1 cellular context compared by ENCODE assay signal in genomic region chr13:32315255-32316029, GRCh38.
TF ChIP-seq lines count a peak whose summit lies in the region.

TSS of gene BRCA2 (plus strand) at chr13:32315508. CDS start at chr13:32316461, 953 bp downstream.
TSS of gene ZAR1L (minus strand) at chr13:32315363. CDS start at chr13:32311925, 3,438 bp downstream.

TF ChIP-seq in K562, 482 proteins besides CTCF, POLR2A, EP300 and RAD21 (continued from another document):
- TF ChIP-seq RUNX1 (IDR thresholded peaks at IDR 0.05; ENCODE audit: low read depth): no peak
- no peak for TF ChIP-seq ZNF696 (CRISPR knock-in tag; conservative IDR thresholded peaks at IDR 0.05)
- TF ChIP-seq ZNF3 (CRISPR knock-in tag; IDR thresholded peaks at IDR 0.05): no peak
- TF ChIP-seq MAFG (tag; conservative IDR thresholded peaks at IDR 0.05): no peak
- no peak for TF ChIP-seq SRSF9 (IDR thresholded peaks at IDR 0.05; ENCODE audit: borderline replicate concordance, low read depth, low read length)
- no peak for TF ChIP-seq JUNB (CRISPR knock-in tag; conservative IDR thresholded peaks at IDR 0.05)
- TF ChIP-seq ZNF280B (CRISPR knock-in tag; IDR thresholded peaks at IDR 0.05): no peak
- TF ChIP-seq ARID2 (IDR thresholded peaks at IDR 0.05): no peak
- no peak for TF ChIP-seq BMI1 (IDR thresholded peaks at IDR 0.05; ENCODE audit: low read length)
- no peak for TF ChIP-seq ZNF551 (CRISPR knock-in tag; IDR thresholded peaks at IDR 0.05)
- no peak for TF ChIP-seq RBM25 (IDR thresholded peaks at IDR 0.05; ENCODE audit: low read depth, low read length, severe bottlenecking)
- no peak for TF ChIP-seq SAFB2 (IDR thresholded peaks at IDR 0.05; ENCODE audit: borderline replicate concordance, low read depth, low read length, severe bottlenecking)
- peak; percentile 92 for TF ChIP-seq JUND (IDR thresholded peaks at IDR 0.05; ENCODE audit: borderline replicate concordance, low read depth, low read length)
- peak; percentile 88; the same call in 1 of the 3 replicates for TF ChIP-seq JUND (tag; IDR thresholded peaks at IDR 0.05; ENCODE audit: borderline replicate concordance, low read depth, low read length)
- TF ChIP-seq HLTF (IDR thresholded peaks at IDR 0.05): no peak
